ENCODE assay signal across 9 cellular contexts in genomic region chr2:96888082-96889011, GRCh38. TPM values are rescaled to one million over a fixed set of nuclear protein-coding genes. Genes with fewer than 3 reads are reported as not detected.
A peak's percentile ranks its signal among the peaks of the same experiment; 100 is the strongest.
DNase-seq lines count a peak whose midpoint lies in the region; ATAC-seq and TF ChIP-seq lines count a peak whose summit lies in the region.
"Had no signal": no experiment of that assay in that cellular context is flagged by ENCODE, and none has a peak within 500 bp of the region (broad histone marks: within the 10 kb centered on the region; RNA-seq: fewer than 3 reads in every experiment).

No MANE protein-coding gene starts in this region.

- WGBS in psoas muscle, 3 donors: 22 to 41% (median 25%) methylated on average over 12 of the region's 12 CpGs

- H3K4me3 ChIP-seq in psoas muscle: no peak overlapping the region
- H3K4me3 ChIP-seq: right lobe of liver had no signal

- intact Hi-C loops in head of caudate nucleus (cut with DNase I): no loop called here
- intact Hi-C loops in psoas muscle (cut with DNase I): no loop called here

- no peaks in the 10 kb centered on the region for H3K9me3 ChIP-seq in psoas muscle
- H3K9me3 ChIP-seq: right lobe of liver had no signal

- no peaks in the 10 kb centered on the region for H3K27me3 ChIP-seq in psoas muscle (ENCODE audit: insufficient read depth in 3 of 3, low read length in 2 of 3)
- H3K27me3 ChIP-seq: right lobe of liver had no signal

- no peaks in the 10 kb centered on the region for H3K36me3 ChIP-seq in psoas muscle (ENCODE audit: insufficient read depth in 1 of 2, low read depth in 1 of 2)
- H3K36me3 ChIP-seq: right lobe of liver had no signal

- H3K27ac ChIP-seq in psoas muscle: peak overlapping the region; percentile 32
- H3K27ac ChIP-seq: right lobe of liver had no signal

- peaks cover 43% of the 10 kb centered on the region for H3K4me1 ChIP-seq in psoas muscle
- H3K4me1 ChIP-seq: right lobe of liver had no signal

- DNase-seq in DMS153 (lab: John Stamatoyannopoulos, UW): peak; percentile 96
- peak; percentile 65 for DNase-seq in NCI-H774 (lab: John Stamatoyannopoulos, UW)
- DNase-seq in head of caudate nucleus: peak in 41 of 42 donors; percentile 57 to 87 (median 72)
- DNase-seq in psoas muscle: peak in 1 of 2 donors; percentile 75
- DNase-seq in glomerular visceral epithelial cell (ENCODE audit: extremely low spot score): no peak
- DNase-seq in HCEC 1CT: no peak
- no peak for DNase-seq in NCI-H1436 (lab: John Stamatoyannopoulos, UW)
- DNase-seq: right lobe of liver had no signal

- ATAC-seq in psoas muscle: peak; percentile 66 to 81 (median 78)
- ATAC-seq in HG02981 (IDR thresholded peaks at IDR 0.05; ENCODE audit: unreplicated experiment): no peak

- no peak for TF ChIP-seq CTCF in psoas muscle (IDR thresholded peaks at IDR 0.05)

RNA-seq across cellular contexts. Expression of gene SEMA4C, which starts 18.5 kb away (rescaled TPM):
- total RNA-seq in psoas muscle: 10 to 100 TPM in 3 of 4 donors, 1 to 10 TPM in 1; 9.5 to 10.8 (median 10.2) TPM
- 1 to 10 TPM; 4.1 to 8.3 (median 6.0) TPM for polyA plus RNA-seq in psoas muscle

RNA-seq across cellular contexts. Expression of gene ANKRD39, which starts 30.5 kb away (rescaled TPM):
- 100 to 1,000 TPM in 1 of 4 donors, 10 to 100 TPM in 3; 53.3 to 101 (median 78.7) TPM for total RNA-seq in psoas muscle
- 10 to 100 TPM; 19.2 to 34.0 (median 26.2) TPM for polyA plus RNA-seq in psoas muscle

RNA-seq across cellular contexts. Expression of gene ANKRD23, which starts 44.5 kb away (rescaled TPM):
- total RNA-seq in psoas muscle: 1,000 to 10,000 TPM in 2 of 4 donors, 100 to 1,000 TPM in 2; 788 to 1,374 (median 978) TPM
- 100 to 1,000 TPM; 256 to 608 (median 529) TPM for polyA plus RNA-seq in psoas muscle

Comparison
In these comparisons a context has a peak if more than half of its experiments do, and no peak if none do; other contexts are left out.
1. DNase-seq: peak in DMS153 (single experiment), NCI-H774 (single experiment) and head of caudate nucleus (41 of 42); none in glomerular visceral epithelial cell (single experiment), HCEC 1CT (single experiment) and NCI-H1436 (single experiment).